ENCODE assay signal across 24 cellular contexts in the genomic region with DNA sequence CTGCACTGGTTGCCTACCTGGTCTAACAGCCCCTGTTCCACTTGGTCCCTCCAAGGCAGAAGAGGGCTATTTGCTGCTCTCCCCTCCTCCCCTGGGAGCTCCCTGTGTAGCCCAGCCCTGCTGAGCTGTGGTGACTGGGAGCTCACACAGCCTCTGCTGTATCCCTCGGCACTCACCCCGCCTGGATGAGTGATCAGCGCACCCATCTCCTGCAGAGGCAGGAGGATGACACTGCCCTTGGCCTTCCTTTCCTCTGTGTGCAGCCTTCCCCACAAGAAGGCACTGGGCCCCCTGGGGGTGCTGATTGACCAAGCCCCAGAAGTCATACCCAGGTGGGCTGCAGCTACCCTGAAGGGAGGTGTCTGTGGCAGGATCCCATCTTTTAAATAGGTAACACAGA.
"Had no signal": no experiment of that assay in that cellular context is flagged by ENCODE, and none has a peak within 500 bp of the region (broad histone marks: within the 10 kb centered on the region; RNA-seq: fewer than 3 reads in every experiment).

No MANE protein-coding gene starts in this region.

- H3K27ac Mint-ChIP-seq: activated CD4-positive, alpha-beta T cell treated with anti-CD3 and anti-CD28 coated beads, Interleukin-2, amount 10 ng/mL, durations not matched to agents 7 days and 5 days; activated CD8-positive, alpha-beta T cell treated with anti-CD3 and anti-CD28 coated beads, Interleukin-2, amount 10 ng/mL, durations not matched to agents 7 days and 5 days; activated naive CD8-positive, alpha-beta T cell treated with anti-CD3 and anti-CD28 coated beads, Interleukin-2, amount 10 ng/mL, durations not matched to agents 7 days and 5 days; activated T-cell treated with anti-CD3 and anti-CD28 coated beads, Interleukin-2, amount 50 U/mL, for 24 hours; activated T-helper 2 cell treated with anti-CD3 and anti-CD28 coated beads, Interferon-gamma antibody, Interleukin-2, Interleukin-4, amounts not matched to agents 10 μg/mL and 5 μg/mL and 100 μg/mL, durations not matched to agents 14 hours and 24 hours and 36 hours; endodermal cell; nephron progenitor cell; progenitor cell of endocrine pancreas had no signal

- H3K36me3 ChIP-seq: colonic mucosa, left lung, suprapubic skin had no signal

- H3K4me3 Mint-ChIP-seq: activated CD4-positive, alpha-beta T cell treated with anti-CD3 and anti-CD28 coated beads, Interleukin-2, amount 10 ng/mL, durations not matched to agents 7 days and 5 days; activated CD8-positive, alpha-beta T cell treated with anti-CD3 and anti-CD28 coated beads, Interleukin-2, amount 10 ng/mL, durations not matched to agents 7 days and 5 days; activated naive CD8-positive, alpha-beta T cell treated with anti-CD3 and anti-CD28 coated beads, Interleukin-2, amount 10 ng/mL, durations not matched to agents 7 days and 5 days; activated T-cell treated with anti-CD3 and anti-CD28 coated beads, Interleukin-2, amount 50 U/mL, for 24 hours; endodermal cell; nephron progenitor cell; stimulated activated naive CD8-positive, alpha-beta T cell treated with anti-CD3 and anti-CD28 coated beads, Interleukin-15, amount 100 ng/mL, for 72 hours had no signal

- DNase-seq: activated CD4-positive, alpha-beta T cell treated with anti-CD3 and anti-CD28 coated beads, Interleukin-2, amount 10 ng/mL, durations not matched to agents 7 days and 5 days; activated CD8-positive, alpha-beta T cell treated with anti-CD3 and anti-CD28 coated beads, Interleukin-2, amount 10 ng/mL, durations not matched to agents 7 days and 5 days; activated naive CD4-positive, alpha-beta T cell treated with Interleukin-2 at 50 U/mL for 16 hours; activated naive CD8-positive, alpha-beta T cell treated with anti-CD3 and anti-CD28 coated beads, Interleukin-2, amount 10 ng/mL, durations not matched to agents 7 days and 5 days; activated T-cell treated with anti-CD3 and anti-CD28 coated beads, Interleukin-2, amount 50 U/mL, for 24 hours; body of pancreas; caudate nucleus; colonic mucosa; endodermal cell; head of caudate nucleus; kidney; mammary epithelial cell; nephron progenitor cell; stimulated activated CD4-positive, alpha-beta T cell treated with anti-CD3 and anti-CD28 coated beads, Interleukin-15, amount 100 ng/mL, for 24 hours; stimulated activated CD4-positive, alpha-beta T cell treated with anti-CD3 and anti-CD28 coated beads, Interleukin-2, amount 100 ng/mL, for 48 hours; stimulated activated naive CD8-positive, alpha-beta T cell treated with anti-CD3 and anti-CD28 coated beads, Interleukin-15, amount 100 ng/mL, for 72 hours; trophoblast cell had no signal

- H3K9me3 ChIP-seq: body of pancreas, colonic mucosa, left lung, suprapubic skin had no signal

- H3K36me3 Mint-ChIP-seq: activated naive CD8-positive, alpha-beta T cell treated with anti-CD3 and anti-CD28 coated beads, Interleukin-2, amount 10 ng/mL, durations not matched to agents 7 days and 5 days had no signal

- H3K4me1 Mint-ChIP-seq: activated CD4-positive, alpha-beta T cell treated with anti-CD3 and anti-CD28 coated beads, Interleukin-2, amount 10 ng/mL, durations not matched to agents 7 days and 5 days; activated naive CD8-positive, alpha-beta T cell treated with anti-CD3 and anti-CD28 coated beads, Interleukin-2, amount 10 ng/mL, durations not matched to agents 7 days and 5 days; endodermal cell; stimulated activated naive CD8-positive, alpha-beta T cell treated with anti-CD3 and anti-CD28 coated beads, Interleukin-15, amount 100 ng/mL, for 72 hours had no signal

- H3K9me3 Mint-ChIP-seq: activated CD4-positive, alpha-beta T cell treated with anti-CD3 and anti-CD28 coated beads, Interleukin-2, amount 10 ng/mL, durations not matched to agents 7 days and 5 days; activated naive CD8-positive, alpha-beta T cell treated with anti-CD3 and anti-CD28 coated beads, Interleukin-2, amount 10 ng/mL, durations not matched to agents 7 days and 5 days; activated T-cell treated with anti-CD3 and anti-CD28 coated beads, Interleukin-2, amount 50 U/mL, for 24 hours; activated T-helper 2 cell treated with anti-CD3 and anti-CD28 coated beads, Interferon-gamma antibody, Interleukin-2, Interleukin-4, amounts not matched to agents 10 μg/mL and 5 μg/mL and 100 μg/mL, durations not matched to agents 14 hours and 24 hours and 36 hours; endodermal cell; nephron progenitor cell; stimulated activated naive CD8-positive, alpha-beta T cell treated with anti-CD3 and anti-CD28 coated beads, Interleukin-15, amount 100 ng/mL, for 72 hours had no signal

- H3K4me1 ChIP-seq: body of pancreas, colonic mucosa, left lung, suprapubic skin had no signal

- H3K27me3 ChIP-seq: body of pancreas, colonic mucosa, suprapubic skin had no signal

- H3K27me3 Mint-ChIP-seq: activated CD4-positive, alpha-beta T cell treated with anti-CD3 and anti-CD28 coated beads, Interleukin-2, amount 10 ng/mL, durations not matched to agents 7 days and 5 days; activated naive CD8-positive, alpha-beta T cell treated with anti-CD3 and anti-CD28 coated beads, Interleukin-2, amount 10 ng/mL, durations not matched to agents 7 days and 5 days; stimulated activated naive CD8-positive, alpha-beta T cell treated with anti-CD3 and anti-CD28 coated beads, Interleukin-15, amount 100 ng/mL, for 72 hours had no signal

- H3K27ac ChIP-seq: body of pancreas, colonic mucosa, epithelial cell of prostate, left lung, skin epidermis, suprapubic skin had no signal

- ATAC-seq: activated CD8-positive, alpha-beta T cell treated with anti-CD3 and anti-CD28 coated beads, Interleukin-2, amount 10 ng/mL, durations not matched to agents 7 days and 5 days; body of pancreas; left lung; right cardiac atrium; stimulated activated naive CD8-positive, alpha-beta T cell treated with anti-CD3 and anti-CD28 coated beads, Interleukin-15, amount 100 ng/mL, for 72 hours had no signal

- H3K4me3 ChIP-seq: body of pancreas, colonic mucosa, left lung, skin epidermis, suprapubic skin had no signal
